Comparison of ENCODE assay signal across 1 cellular context in genomic region chr19:40420451-40420765, GRCh38.
TF ChIP-seq lines count a peak whose summit lies in the region.

No MANE protein-coding gene starts in this region.

TF ChIP-seq in HEK293, 187 proteins besides CTCF, POLR2A, EP300 and RAD21 (continued from another document):
- peak; percentile 83; the same call in 1 of the 2 replicates for TF ChIP-seq REPIN1 (tag by site-specific recombination; IDR thresholded peaks at IDR 0.05; ENCODE audit: low read depth)
- TF ChIP-seq ZNF548 (tag by site-specific recombination; IDR thresholded peaks at IDR 0.05): 0 out of 2 replicates have a peak, but pooled peaks have one; percentile 53
- TF ChIP-seq ZNF560 (tag by site-specific recombination; IDR thresholded peaks at IDR 0.05; ENCODE audit: borderline replicate concordance): 0 out of 2 replicates have a peak, but pooled peaks have one; percentile 18
- TF ChIP-seq ZNF248 (tag by site-specific recombination; IDR thresholded peaks at IDR 0.05): 0 out of 2 replicates have a peak, but pooled peaks have one; percentile 5
- 0 out of 2 replicates have a peak, but pooled peaks have one; percentile 8 for TF ChIP-seq ZNF768 (tag by site-specific recombination; IDR thresholded peaks at IDR 0.05)
- TF ChIP-seq ZNF785 (tag by site-specific recombination; IDR thresholded peaks at IDR 0.05): 0 out of 2 replicates have a peak, but pooled peaks have one; percentile 83
- TF ChIP-seq, protein P1, sequence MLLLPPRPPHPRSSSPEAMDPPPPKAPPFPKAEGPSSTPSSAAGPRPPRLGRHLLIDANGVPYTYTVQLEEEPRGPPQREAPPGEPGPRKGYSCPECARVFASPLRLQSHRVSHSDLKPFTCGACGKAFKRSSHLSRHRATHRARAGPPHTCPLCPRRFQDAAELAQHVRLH (tag by site-specific recombination; IDR thresholded peaks at IDR 0.05): peak; percentile 88
- TF ChIP-seq SCRT1 (tag by site-specific recombination; IDR thresholded peaks at IDR 0.05; ENCODE audit: borderline replicate concordance): peak; percentile 65; the same call in 1 of the 2 replicates
- peak; percentile 25; the same call in 1 of the 2 replicates for TF ChIP-seq ZBTB21 (tag by site-specific recombination; IDR thresholded peaks at IDR 0.05)
- TF ChIP-seq ZNF529 (tag by site-specific recombination; IDR thresholded peaks at IDR 0.05; ENCODE audit: insufficient replicate concordance): no peak
- no peak; the same call in 1 of the 2 replicates for TF ChIP-seq ZNF664 (tag by site-specific recombination; IDR thresholded peaks at IDR 0.05)
- no peak for TF ChIP-seq ZNF214 (tag by site-specific recombination; IDR thresholded peaks at IDR 0.05; ENCODE audit: borderline replicate concordance)
- TF ChIP-seq ZNF792 (tag by site-specific recombination; IDR thresholded peaks at IDR 0.05): peak; percentile 79; the same call in 1 of the 2 replicates
- TF ChIP-seq BCL11A (tag by site-specific recombination; IDR thresholded peaks at IDR 0.05; ENCODE audit: low read depth): peak; percentile 96; the same call in 1 of the 2 replicates
- TF ChIP-seq GLIS1 (tag by site-specific recombination; IDR thresholded peaks at IDR 0.05): no peak
- 0 out of 2 replicates have a peak, but pooled peaks have one; percentile 22 for TF ChIP-seq ZFP3 (tag by site-specific recombination; IDR thresholded peaks at IDR 0.05; ENCODE audit: low read depth)
- peak; percentile 77; the same call in 1 of the 2 replicates for TF ChIP-seq ZNF558 (tag by site-specific recombination; IDR thresholded peaks at IDR 0.05)
- peak; percentile 67; the same call in 1 of the 2 replicates for TF ChIP-seq RBAK (tag by site-specific recombination; IDR thresholded peaks at IDR 0.05)
